ENCODE assay signal across 21 cellular contexts in genomic region chr7:45391618-45392451, GRCh38.
DNase-seq lines count a peak whose midpoint lies in the region; ATAC-seq and TF ChIP-seq lines count a peak whose summit lies in the region.
"Had no signal": no experiment of that assay in that cellular context is flagged by ENCODE, and none has a peak within 500 bp of the region (broad histone marks: within the 10 kb centered on the region; RNA-seq: fewer than 3 reads in every experiment).

No MANE protein-coding gene starts in this region.

- H3K4me1 Mint-ChIP-seq in natural killer cell treated with Interleukin-12 subunit alpha and Interleukin-12 subunit beta and Interleukin-15 and Interleukin-18, amount 100 ng/mL, for 72 hours (ENCODE audit: low read depth in 2 of 2) = no peaks in the 10 kb centered on the region
- H3K4me1 Mint-ChIP-seq in natural killer cell = no peaks in the 10 kb centered on the region
- no peaks in the 10 kb centered on the region for H3K4me1 Mint-ChIP-seq in endodermal cell

- H3K4me1 ChIP-seq in IMR-90 (ENCODE audit: control insufficient read depth, insufficient read depth, low read length) (no peaks in the 10 kb centered on the region), endodermal cell (ENCODE audit: control insufficient read depth, insufficient read depth, low read length) (peaks cover 3% of the 10 kb centered on the region)

- H2BK20ac ChIP-seq in IMR-90 (ENCODE audit: low read depth, low read length) = no peak overlapping the region

- H3K4ac ChIP-seq in IMR-90 (ENCODE audit: low read depth, low read length) = no peak overlapping the region

- H3K27me3 ChIP-seq in IMR-90 (ENCODE audit: control insufficient read depth, insufficient read depth, low read length) (no peaks in the 10 kb centered on the region), endodermal cell (ENCODE audit: control insufficient read depth, insufficient read depth, low read length, poor library complexity, severe bottlenecking) (peaks cover 6% of the 10 kb centered on the region)

- no peak overlapping the region for H3K4me2 ChIP-seq in IMR-90 (ENCODE audit: low read depth, low read length)
- H3K4me2 ChIP-seq: A549 had no signal

- no peak for TF ChIP-seq POLR2A in IMR-90 (IDR thresholded peaks at IDR 0.05; ENCODE audit: low read depth, low read length)

- H3K27me3 Mint-ChIP-seq in natural killer cell treated with Interleukin-12 subunit alpha and Interleukin-12 subunit beta and Interleukin-15 and Interleukin-18, amount 100 ng/mL, for 72 hours = peaks cover 6 to 9% of the 10 kb centered on the region in 2 donors
- H3K27me3 Mint-ChIP-seq in natural killer cell (ENCODE audit: low read depth in 2 of 2) = peaks cover 0 to 14% of the 10 kb centered on the region in 2 donors
- peaks cover 4% of the 10 kb centered on the region for H3K27me3 Mint-ChIP-seq in endodermal cell (ENCODE audit: insufficient read depth)

- H3K36me3 Mint-ChIP-seq in natural killer cell treated with Interleukin-12 subunit alpha and Interleukin-12 subunit beta and Interleukin-15 and Interleukin-18, amount 100 ng/mL, for 72 hours = no peaks in the 10 kb centered on the region
- H3K36me3 Mint-ChIP-seq in natural killer cell (no peaks in the 10 kb centered on the region), endodermal cell (ENCODE audit: low read depth) (no peaks in the 10 kb centered on the region)

- no peak overlapping the region for H4K5ac ChIP-seq in IMR-90 (ENCODE audit: low read depth, low read length)

- H2BK5ac ChIP-seq in IMR-90 (ENCODE audit: low read depth, low read length, poor library complexity, severe bottlenecking) = no peak overlapping the region

- H3K27ac ChIP-seq in IMR-90 (ENCODE audit: insufficient read depth, low read length) = no peak overlapping the region
- H3K27ac ChIP-seq in endodermal cell (ENCODE audit: low read depth, low read length) = no peak overlapping the region
- H3K27ac ChIP-seq: GM23248, SK-N-MC had no signal

- dilution Hi-C loops in IMR-90 (cut with HindIII; ENCODE audit: low sequenced_read_pairs, unreplicated experiment) = no loop called here

- H3K27ac Mint-ChIP-seq in natural killer cell treated with Interleukin-12 subunit alpha and Interleukin-12 subunit beta and Interleukin-15 and Interleukin-18, amount 100 ng/mL, for 72 hours = no peak overlapping the region
- H3K27ac Mint-ChIP-seq in natural killer cell (no peak overlapping the region), endodermal cell (no peak overlapping the region)

- H2BK120ac ChIP-seq in IMR-90 (ENCODE audit: low read depth, low read length) = no peak overlapping the region

- H2AFZ ChIP-seq in IMR-90 (replicated peaks; ENCODE audit: low read length, poor library complexity) = peak overlapping the region; percentile 49
- H2AFZ ChIP-seq: GM23248 had no signal

- no peak overlapping the region for H2BK15ac ChIP-seq in IMR-90 (ENCODE audit: low read depth, low read length)

- in situ Hi-C loops in IMR-90 (cut with MboI; ENCODE audit: low sequenced_read_pairs) = no loop called here
- in situ Hi-C loops in ACHN (cut with HindIII; ENCODE audit: low pct_ligation_motif_present, low pct_unique_long_range_greater_than_20kb, low sequenced_read_pairs) = no loop called here

- no peak overlapping the region for H3K18ac ChIP-seq in IMR-90 (ENCODE audit: low read depth, low read length)

- no peak overlapping the region for H3K14ac ChIP-seq in IMR-90 (replicated peaks; ENCODE audit: low read depth, low read length)

- H4K91ac ChIP-seq in IMR-90 (ENCODE audit: insufficient read depth, low read depth, low read length) = no peak overlapping the region

- no peak overlapping the region for H3K4me3 Mint-ChIP-seq in natural killer cell treated with Interleukin-12 subunit alpha and Interleukin-12 subunit beta and Interleukin-15 and Interleukin-18, amount 100 ng/mL, for 72 hours
- H3K4me3 Mint-ChIP-seq in natural killer cell = no peak overlapping the region
- H3K4me3 Mint-ChIP-seq in endodermal cell = no peak overlapping the region

- no peaks in the 10 kb centered on the region for H3K36me3 ChIP-seq in IMR-90 (ENCODE audit: control insufficient read depth, insufficient read depth, low read length)
- H3K36me3 ChIP-seq in endodermal cell (ENCODE audit: control insufficient read depth, insufficient read depth, low read length) = no peaks in the 10 kb centered on the region

- H3K9me1 ChIP-seq in IMR-90 (ENCODE audit: insufficient read depth, low read length) = no peaks in the 10 kb centered on the region

- H3K4me3 ChIP-seq in IMR-90 (ENCODE audit: insufficient read depth, low read depth, low read length) (no peak overlapping the region), endodermal cell (ENCODE audit: low read length) (no peak overlapping the region)
- H3K4me3 ChIP-seq: A549, GM23248, SK-N-MC had no signal

- TF ChIP-seq CTCF in natural killer cell (IDR thresholded peaks at IDR 0.05) (no peak), IMR-90 (conservative IDR thresholded peaks at IDR 0.05; ENCODE audit: low read depth, low read length) (no peak), endodermal cell (conservative IDR thresholded peaks at IDR 0.05) (peak; percentile 26)

- no TSS peak for BruUV-seq in IMR-90 (replicated peaks; lab: Mats Ljungman, UMichigan)

- no peak overlapping the region for H3K56ac ChIP-seq in IMR-90 (ENCODE audit: extremely low read depth, insufficient read depth, low read length)

- no peaks in the 10 kb centered on the region for H3K79me1 ChIP-seq in IMR-90 (ENCODE audit: low read depth in 1 of 2, low read length in 2 of 2)

- no peaks in the 10 kb centered on the region for H3K9me3 ChIP-seq in IMR-90 (ENCODE audit: control insufficient read depth, insufficient read depth, low read length)
- peaks cover 50% of the 10 kb centered on the region for H3K9me3 ChIP-seq in endodermal cell (ENCODE audit: control insufficient read depth, low read length)
- H3K9me3 ChIP-seq: A549 had no signal

- peaks cover 4% of the 10 kb centered on the region for H3K9me3 Mint-ChIP-seq in natural killer cell treated with Interleukin-12 subunit alpha and Interleukin-12 subunit beta and Interleukin-15 and Interleukin-18, amount 100 ng/mL, for 72 hours
- peaks cover 0 to 2% of the 10 kb centered on the region in 2 donors for H3K9me3 Mint-ChIP-seq in natural killer cell
- peaks cover 34% of the 10 kb centered on the region for H3K9me3 Mint-ChIP-seq in endodermal cell

- TF ChIP-seq RAD21 in IMR-90 (IDR thresholded peaks at IDR 0.05; ENCODE audit: low read length) = no peak

- intact Hi-C loops in natural killer cell (cut with micrococcal nuclease) = no loop called here
- intact Hi-C loops in IMR-90 (cut with micrococcal nuclease) = no loop called here

- POLR2A ChIA-PET in IMR-90 (lab: Charles Lee; ENCODE audit: unreplicated experiment) = no interaction called here

- no peak overlapping the region for H2AK9ac ChIP-seq in IMR-90 (replicated peaks; ENCODE audit: low read depth, low read length, poor library complexity)

- WGBS in IMR-90 (ENCODE audit: extremely low coverage in 2 of 2, insufficient read length in 1 of 2), 2 experiments = 79% methylated on average over 14 of the region's 38 CpGs; no CpG with 5 or more reads in 1 of the 2 experiments
- 95 to 100% methylated on average over 9 to 38 of the region's 38 CpGs for WGBS in endodermal cell (ENCODE audit: insufficient coverage in 1 of 2, insufficient read length in 1 of 2), 2 experiments

- no peak for DNase-seq in natural killer cell treated with Interleukin-12 subunit alpha and Interleukin-12 subunit beta and Interleukin-15 and Interleukin-18, amount 100 ng/mL, for 72 hours (ENCODE audit: low spot score)
- no peak for DNase-seq in natural killer cell
- DNase-seq in IMR-90 = no peak
- DNase-seq in endodermal cell = peak; percentile 60
- DNase-seq in ACHN = no peak
- DNase-seq in activated CD8-positive, alpha-beta memory T cell treated with anti-CD3 and anti-CD28 coated beads, Interleukin-2, amount 50 U/mL, for 48 hours = no peak
- DNase-seq: C1 segment of cervical spinal cord, GM23248, KG1, NCI-H1417, NCI-H187, NCI-H2107, NCI-H2227 treated with DMSO at 0.1 percent for 48 hours, NCI-H510A treated with DMSO at 0.1 percent for 48 hours, NCI-H82, OCI-M1, SHP77 had no signal

- H4K8ac ChIP-seq in IMR-90 (ENCODE audit: low read depth in 2 of 2, low read length in 2 of 2) = no peak overlapping the region

- H3K9ac ChIP-seq in IMR-90 (ENCODE audit: low read depth, low read length) (no peak overlapping the region), endodermal cell (ENCODE audit: extremely low read depth, low read length, poor library complexity, severe bottlenecking) (no peak overlapping the region)
- H3K9ac ChIP-seq: GM23248 had no signal

- H4K20me1 ChIP-seq in IMR-90 (ENCODE audit: insufficient read depth, low read length) = no peaks in the 10 kb centered on the region

- no peak overlapping the region for H3K23ac ChIP-seq in IMR-90 (ENCODE audit: low read depth, low read length)

- CTCF ChIA-PET in IMR-90 (lab: Yijun Ruan, JAX) = no interaction called here

- ATAC-seq in natural killer cell treated with Interleukin-12 subunit alpha and Interleukin-12 subunit beta and Interleukin-15 and Interleukin-18, amount 100 ng/mL, for 72 hours = peak; percentile 29 to 55
- ATAC-seq in natural killer cell (no peak), IMR-90 (ENCODE audit: low read depth) (no peak), GM18909 (IDR thresholded peaks at IDR 0.05; ENCODE audit: poor library complexity, unreplicated experiment) (no peak), GM19023 (IDR thresholded peaks at IDR 0.05; ENCODE audit: unreplicated experiment) (no peak)
- ATAC-seq: A549 had no signal

- no peak overlapping the region for H2AK5ac ChIP-seq in IMR-90 (ENCODE audit: low read depth, low read length)

TF ChIP-seq in IMR-90, 13 proteins besides CTCF, POLR2A, EP300 and RAD21 (continues in another document):
- TF ChIP-seq NFE2L2 (IDR thresholded peaks at IDR 0.05; ENCODE audit: low read depth, low read length) (no peak), MAFK (IDR thresholded peaks at IDR 0.05; ENCODE audit: low read depth, low read length) (no peak), CEBPB (IDR thresholded peaks at IDR 0.05; ENCODE audit: low read depth, low read length) (no peak), CHD1 (IDR thresholded peaks at IDR 0.05; ENCODE audit: low read depth, low read length) (no peak), BHLHE40 (IDR thresholded peaks at IDR 0.05; ENCODE audit: low read depth, low read length) (no peak), RFX5 (IDR thresholded peaks at IDR 0.05; ENCODE audit: low read depth, low read length) (no peak), SMC3 (IDR thresholded peaks at IDR 0.05; ENCODE audit: low read depth, low read length) (no peak), MAZ (IDR thresholded peaks at IDR 0.05; ENCODE audit: borderline replicate concordance, low read depth, low read length) (no peak), RCOR1 (IDR thresholded peaks at IDR 0.05; ENCODE audit: insufficient replicate concordance, low read length) (no peak), MXI1 (IDR thresholded peaks at IDR 0.05; ENCODE audit: borderline replicate concordance, low read depth, low read length) (no peak)

Comparison
In these comparisons a context has a peak if more than half of its experiments do, and no peak if none do; other contexts are left out.
1. ATAC-seq: peak in natural killer cell treated with Interleukin-12 subunit alpha and Interleukin-12 subunit beta and Interleukin-15 and Interleukin-18, amount 100 ng/mL, for 72 hours (2 of 2); none in natural killer cell (0 of 3), IMR-90 (single experiment), GM18909 (single experiment) and GM19023 (single experiment).